22 cellular contexts compared by ENCODE assay signal in genomic region chr10:132652446-132652845, GRCh38.
"Had no signal": no experiment of that assay in that cellular context is flagged by ENCODE, and none has a peak within 500 bp of the region (broad histone marks: within the 10 kb centered on the region; RNA-seq: fewer than 3 reads in every experiment).

No MANE protein-coding gene starts in this region.

- H3K36me3 ChIP-seq: ovary, uterus had no signal

- ATAC-seq: heart left ventricle; naive thymus-derived CD4-positive, alpha-beta T cell; stimulated activated naive B cell treated with anti-CD40 and anti-IgM and Interleukin-4, amounts not matched to agents 10 μg/mL and 1 μg/mL and 100 μg/mL, for 72 hours had no signal

- H3K4me3 Mint-ChIP-seq: endodermal cell; naive thymus-derived CD4-positive, alpha-beta T cell; neural crest cell; stimulated activated naive B cell treated with anti-CD40 and anti-IgM and Interleukin-4, amounts not matched to agents 10 μg/mL and 1 μg/mL and 100 μg/mL, for 72 hours; stimulated activated naive CD8-positive, alpha-beta T cell treated with anti-CD3 and anti-CD28 coated beads, Interleukin-15, amount 100 ng/mL, for 72 hours had no signal

- H3K4me1 ChIP-seq: uterus had no signal

- DNase-seq: effector CD4-positive, alpha-beta T cell; endodermal cell; erythroblast; foreskin melanocyte; hypothalamus; kidney glomerular epithelial cell; mammary epithelial cell; naive thymus-derived CD4-positive, alpha-beta T cell; stimulated activated CD4-positive, alpha-beta T cell treated with anti-CD3 and anti-CD28 coated beads, Interleukin-15, amount 100 ng/mL, for 24 hours; stimulated activated CD4-positive, alpha-beta T cell treated with anti-CD3 and anti-CD28 coated beads, Interleukin-1b, Interleukin-23, amount 100 ng/mL, for 48 hours; stimulated activated CD4-positive, alpha-beta T cell treated with anti-CD3 and anti-CD28 coated beads, Interleukin-4, amount 100 ng/mL, for 24 hours; stimulated activated naive B cell treated with anti-CD40 and anti-IgM and Interleukin-4, amounts not matched to agents 10 μg/mL and 1 μg/mL and 100 μg/mL, for 72 hours; stimulated activated naive CD8-positive, alpha-beta T cell treated with anti-CD3 and anti-CD28 coated beads, Interleukin-15, amount 100 ng/mL, for 72 hours; trophoblast cell; uterus had no signal

- H3K27ac ChIP-seq: coronary artery, heart left ventricle, ovary, right atrium auricular region, uterus had no signal

- H3K9me3 Mint-ChIP-seq: endodermal cell; naive thymus-derived CD4-positive, alpha-beta T cell; neural crest cell; stimulated activated naive B cell treated with anti-CD40 and anti-IgM and Interleukin-4, amounts not matched to agents 10 μg/mL and 1 μg/mL and 100 μg/mL, for 72 hours; stimulated activated naive CD8-positive, alpha-beta T cell treated with anti-CD3 and anti-CD28 coated beads, Interleukin-15, amount 100 ng/mL, for 72 hours had no signal

- FAIRE-seq: endothelial cell of umbilical vein, islet of Langerhans had no signal

- H3K27me3 Mint-ChIP-seq: naive thymus-derived CD4-positive, alpha-beta T cell; stimulated activated naive B cell treated with anti-CD40 and anti-IgM and Interleukin-4, amounts not matched to agents 10 μg/mL and 1 μg/mL and 100 μg/mL, for 72 hours; stimulated activated naive CD8-positive, alpha-beta T cell treated with anti-CD3 and anti-CD28 coated beads, Interleukin-15, amount 100 ng/mL, for 72 hours had no signal

- H3K9me3 ChIP-seq: heart left ventricle, ovary, right atrium auricular region, uterus had no signal

- H3K27me3 ChIP-seq: heart left ventricle, ovary, right atrium auricular region, uterus had no signal

- H3K4me3 ChIP-seq: coronary artery, heart left ventricle, ovary, right atrium auricular region, uterus had no signal

- H3K27ac Mint-ChIP-seq: endodermal cell; stimulated activated naive CD8-positive, alpha-beta T cell treated with anti-CD3 and anti-CD28 coated beads, Interleukin-15, amount 100 ng/mL, for 72 hours had no signal
